31 cellular contexts compared by ENCODE assay signal in genomic region chr2:17188726-17189125, GRCh38.
DNase-seq lines count a peak whose midpoint lies in the region; ATAC-seq and TF ChIP-seq lines count a peak whose summit lies in the region.
"Had no signal": no experiment of that assay in that cellular context is flagged by ENCODE, and none has a peak within 500 bp of the region (broad histone marks: within the 10 kb centered on the region; RNA-seq: fewer than 3 reads in every experiment).

No MANE protein-coding gene starts in this region.

- no peaks in the 10 kb centered on the region for H3K79me2 ChIP-seq in smooth muscle cell (ENCODE audit: low read depth)

- H3K36me3 ChIP-seq in smooth muscle cell (ENCODE audit: low read depth) = no peaks in the 10 kb centered on the region
- H3K36me3 ChIP-seq: BE2C; BLaER1; BLaER1 treated with 17β-estradiol and CSF1 and Interleukin-3, amounts not matched to agents 10 nM and 100 nM had no signal

- H3K4me2 ChIP-seq in smooth muscle cell = peak overlapping the region; percentile 29
- H3K4me2 ChIP-seq: A549, BLaER1 had no signal

- no peak overlapping the region for H3K9ac ChIP-seq in smooth muscle cell (ENCODE audit: low read depth)
- H3K9ac ChIP-seq: BLaER1; BLaER1 treated with 17β-estradiol and CSF1 and Interleukin-3, amounts not matched to agents 10 nM and 100 nM had no signal

- H3K4me3 ChIP-seq in fibroblast of villous mesenchyme (ENCODE audit: low read depth, low read length) (no peak overlapping the region), smooth muscle cell (no peak overlapping the region)
- H3K4me3 ChIP-seq: A549; BLaER1; BLaER1 treated with 17β-estradiol and CSF1 and Interleukin-3, amounts not matched to agents 10 nM and 100 nM had no signal

- TF ChIP-seq CTCF in fibroblast of villous mesenchyme (IDR thresholded peaks at IDR 0.05; ENCODE audit: insufficient read depth, low read depth, low read length) = no peak
- no peak for TF ChIP-seq CTCF in smooth muscle cell (IDR thresholded peaks at IDR 0.05; ENCODE audit: borderline replicate concordance, insufficient read depth, poor library complexity, severe bottlenecking)

- H3K9me3 ChIP-seq in smooth muscle cell (replicated peaks; ENCODE audit: low read depth) = no peaks in the 10 kb centered on the region
- H3K9me3 ChIP-seq: A549, BE2C, Caco-2 had no signal

- no peak overlapping the region for H3K27ac ChIP-seq in smooth muscle cell (ENCODE audit: low read depth)
- H3K27ac ChIP-seq: 22Rv1, A549, BLaER1, C4-2B had no signal

- no peaks in the 10 kb centered on the region for H3K27me3 ChIP-seq in smooth muscle cell (ENCODE audit: low read depth)
- H3K27me3 ChIP-seq: BE2C; BLaER1; BLaER1 treated with 17β-estradiol and CSF1 and Interleukin-3, amounts not matched to agents 10 nM and 100 nM had no signal

- no peak overlapping the region for H2AFZ ChIP-seq in smooth muscle cell (ENCODE audit: low read depth)

- 33% methylated on average over 1 of the region's 1 CpG for WGBS in smooth muscle cell (ENCODE audit: low lambda C conversion rate)

- in situ Hi-C loops in KBM-7 (cut with MboI; ENCODE audit: low pct_unique_long_range_greater_than_20kb, low sequenced_read_pairs) = no loop called here

- ATAC-seq in HG02973 (IDR thresholded peaks at IDR 0.05; ENCODE audit: unreplicated experiment) = no peak
- ATAC-seq: A549; CD8-positive, alpha-beta T cell had no signal

- H3F3A ChIP-seq in smooth muscle cell (ENCODE audit: low read depth) = no peaks in the 10 kb centered on the region

- H3K4me1 ChIP-seq in smooth muscle cell (ENCODE audit: low read depth) = no peaks in the 10 kb centered on the region
- H3K4me1 ChIP-seq: A549, BE2C, BLaER1, Caco-2 had no signal

- H4K20me1 ChIP-seq in smooth muscle cell (ENCODE audit: low read depth) = no peaks in the 10 kb centered on the region
- H4K20me1 ChIP-seq: BLaER1; BLaER1 treated with 17β-estradiol and CSF1 and Interleukin-3, amounts not matched to agents 10 nM and 100 nM had no signal

- DNase-seq in SK-N-DZ (ENCODE audit: low spot score) (peak; percentile 79), fibroblast of villous mesenchyme (ENCODE audit: low read depth) (peak; percentile 63), smooth muscle cell (lab: John Stamatoyannopoulos, UW; ENCODE audit: unreplicated experiment) (no peak), KG1 (lab: John Stamatoyannopoulos, UW) (no peak), KBM-7 (no peak)
- DNase-seq: 8988T; ACHN; AML-193; BE2C; C1 segment of cervical spinal cord; Caco-2; Calu3; CD4-positive, alpha-beta memory T cell; CD4-positive, alpha-beta T cell; CD4-positive, CD25-positive, alpha-beta regulatory T cell; CD8-positive, alpha-beta memory T cell; CD8-positive, alpha-beta T cell; COR-L47; DMS 273 treated with DMSO at 0.1 percent for 48 hours; DMS153; DMS53; DMS79; DMS79 treated with DMSO at 0.1 percent for 48 hours; DND-41; EL had no signal

Comparison
In these comparisons a context has a peak if more than half of its experiments do, and no peak if none do; other contexts are left out.
1. DNase-seq: peak in SK-N-DZ (single experiment) and fibroblast of villous mesenchyme (single experiment); none in smooth muscle cell (single experiment), KG1 (single experiment) and KBM-7 (single experiment).